1 cellular context compared by ENCODE assay signal in genomic region chr19:2375341-2376121, GRCh38.
TF ChIP-seq lines count a peak whose summit lies in the region.

No MANE protein-coding gene starts in this region.

TF ChIP-seq in HepG2, 621 proteins besides CTCF, POLR2A, EP300 and RAD21:
- TF ChIP-seq, protein P1, sequence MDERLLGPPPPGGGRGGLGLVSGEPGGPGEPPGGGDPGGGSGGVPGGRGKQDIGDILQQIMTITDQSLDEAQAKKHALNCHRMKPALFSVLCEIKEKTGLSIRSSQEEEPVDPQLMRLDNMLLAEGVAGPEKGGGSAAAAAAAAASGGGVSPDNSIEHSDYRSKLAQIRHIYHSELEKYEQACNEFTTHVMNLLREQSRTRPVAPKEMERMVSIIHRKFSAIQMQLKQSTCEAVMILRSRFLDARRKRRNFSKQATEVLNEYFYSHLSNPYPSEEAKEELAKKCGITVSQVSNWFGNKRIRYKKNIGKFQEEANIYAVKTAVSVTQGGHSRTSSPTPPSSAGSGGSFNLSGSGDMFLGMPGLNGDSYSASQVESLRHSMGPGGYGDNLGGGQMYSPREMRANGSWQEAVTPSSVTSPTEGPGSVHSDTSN (CRISPR knock-in tag; IDR thresholded peaks at IDR 0.05) = peak; percentile 65
- peak; percentile 72 for TF ChIP-seq NFYB (CRISPR knock-in tag; IDR thresholded peaks at IDR 0.05)
- TF ChIP-seq NFYC (CRISPR knock-in tag; IDR thresholded peaks at IDR 0.05) = peak; percentile 71
- no peak for TF ChIP-seq NCOA2 (CRISPR knock-in tag; IDR thresholded peaks at IDR 0.05)
